In the genomic region with DNA sequence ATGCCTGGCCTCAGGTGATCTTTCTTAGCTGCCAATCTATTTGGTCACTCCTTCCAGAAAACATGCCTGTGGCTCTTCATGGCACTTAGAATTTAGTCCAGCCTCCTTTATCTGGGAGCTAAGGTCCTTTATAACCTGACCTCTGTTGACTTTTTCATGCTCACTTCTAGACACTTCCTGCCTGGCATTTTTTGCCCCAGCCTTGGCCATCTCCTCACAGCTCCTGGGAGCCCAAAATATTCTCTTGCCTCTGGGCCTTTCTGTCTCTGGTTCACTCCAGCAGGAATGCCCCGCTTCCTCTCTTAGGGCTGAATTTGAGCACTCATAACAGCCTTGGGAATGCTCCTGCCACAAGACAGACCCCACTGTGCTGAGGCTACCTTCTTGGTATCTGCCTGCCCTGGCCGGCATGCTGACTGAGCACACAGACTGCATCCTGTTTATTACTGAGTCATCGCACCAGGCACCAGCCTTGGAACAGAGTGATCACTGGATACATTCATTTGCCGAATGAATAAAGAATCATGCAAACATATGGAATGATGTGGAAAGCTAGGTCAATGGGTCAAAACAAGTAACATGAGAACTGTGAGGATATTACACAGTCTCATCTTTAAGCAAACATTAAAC, we compare ENCODE assay signal across 10 cellular contexts. TPM values are rescaled to one million over a fixed set of nuclear protein-coding genes. Genes with fewer than 3 reads are reported as not detected.
DNase-seq lines count a peak whose midpoint lies in the region; ATAC-seq, FAIRE-seq and TF ChIP-seq lines count a peak whose summit lies in the region.
"Had no signal": no experiment of that assay in that cellular context is flagged by ENCODE, and none has a peak within 500 bp of the region (broad histone marks: within the 10 kb centered on the region; RNA-seq: fewer than 3 reads in every experiment).

No MANE protein-coding gene starts in this region.

- FAIRE-seq in RCC 7860 (lab: Jason Lieb, UNC): no peak

- H3K4me1 ChIP-seq in osteoblast (ENCODE audit: insufficient read depth, low read length): peaks cover 18% of the 10 kb centered on the region
- H3K4me1 ChIP-seq: vagina had no signal

- no peaks in the 10 kb centered on the region for H3K9me3 ChIP-seq in osteoblast (ENCODE audit: low read depth, low read length)
- H3K9me3 ChIP-seq: vagina had no signal

- peak overlapping the region; percentile 63 for H3K4me2 ChIP-seq in osteoblast (ENCODE audit: insufficient read depth, low read length)

- peak overlapping the region; percentile 63 for H3K27ac ChIP-seq in osteoblast (ENCODE audit: low read depth, low read length)
- H3K27ac ChIP-seq: vagina had no signal

- peak; percentile 44 for DNase-seq in DMS53 treated with DMSO at 0.1 percent for 48 hours (lab: John Stamatoyannopoulos, UW; ENCODE audit: unreplicated experiment)
- peak; percentile 63 for DNase-seq in RCC 7860 (ENCODE audit: low spot score)
- peak; percentile 69 for DNase-seq in epidermal melanocyte (ENCODE audit: insufficient read length, low spot score)
- DNase-seq in osteoblast (ENCODE audit: insufficient read length, low spot score, missing footprints): peak; percentile 94
- no peak for DNase-seq in NCI-H2227 (lab: John Stamatoyannopoulos, UW; ENCODE audit: unreplicated experiment)
- DNase-seq in activated CD4-positive, alpha-beta T cell treated with anti-CD3 and anti-CD28 coated beads, Interleukin-2, amount 50 U/mL, for 4 hours: no peak
- DNase-seq: stimulated activated CD4-positive, alpha-beta T cell treated with anti-CD3 and anti-CD28 coated beads, Interleukin-4, amount 100 ng/mL, for 1 hour had no signal

- no peaks in the 10 kb centered on the region for H3K79me2 ChIP-seq in osteoblast (ENCODE audit: insufficient read depth, low read length)

- no peaks in the 10 kb centered on the region for H4K20me1 ChIP-seq in osteoblast (ENCODE audit: insufficient read depth, low read length)

- TF ChIP-seq CTCF in osteoblast (IDR thresholded peaks at IDR 0.05; ENCODE audit: extremely low read depth, low read depth, low read length): no peak

- H3K4me3 ChIP-seq in osteoblast (ENCODE audit: insufficient read depth, low read length): peak overlapping the region; percentile 2
- H3K4me3 ChIP-seq: vagina had no signal

- peaks cover 2% of the 10 kb centered on the region for H3K27me3 ChIP-seq in osteoblast (ENCODE audit: insufficient read depth, low read length)
- H3K27me3 ChIP-seq: vagina had no signal

- H2AFZ ChIP-seq in osteoblast (ENCODE audit: low read length): peak overlapping the region; percentile 59

- no peaks in the 10 kb centered on the region for H3K36me3 ChIP-seq in osteoblast (ENCODE audit: insufficient read depth, low read length)
- H3K36me3 ChIP-seq: vagina had no signal

- ATAC-seq in HG02571 (IDR thresholded peaks at IDR 0.05; ENCODE audit: unreplicated experiment): no peak
- ATAC-seq in GM21360 (IDR thresholded peaks at IDR 0.05; ENCODE audit: unreplicated experiment): no peak

RNA-seq across cellular contexts. Expression of a gene that starts 5.8 kb away (rescaled TPM):
- total RNA-seq in osteoblast: 25.3 TPM in 2 replicates

RNA-seq across cellular contexts. Expression of a gene that starts 44.0 kb away (rescaled TPM):
- total RNA-seq in osteoblast: 14.1 and 15.3 TPM in 2 replicates

Comparison
In these comparisons a context has a peak if more than half of its experiments do, and no peak if none do; other contexts are left out.
1. DNase-seq: peak in DMS53 treated with DMSO at 0.1 percent for 48 hours (single experiment), RCC 7860 (single experiment), epidermal melanocyte (single experiment) and osteoblast (single experiment); none in NCI-H2227 (single experiment) and activated CD4-positive, alpha-beta T cell treated with anti-CD3 and anti-CD28 coated beads, Interleukin-2, amount 50 U/mL, for 4 hours (0 of 2).